2 cellular contexts compared by ENCODE assay signal in the genomic region with DNA sequence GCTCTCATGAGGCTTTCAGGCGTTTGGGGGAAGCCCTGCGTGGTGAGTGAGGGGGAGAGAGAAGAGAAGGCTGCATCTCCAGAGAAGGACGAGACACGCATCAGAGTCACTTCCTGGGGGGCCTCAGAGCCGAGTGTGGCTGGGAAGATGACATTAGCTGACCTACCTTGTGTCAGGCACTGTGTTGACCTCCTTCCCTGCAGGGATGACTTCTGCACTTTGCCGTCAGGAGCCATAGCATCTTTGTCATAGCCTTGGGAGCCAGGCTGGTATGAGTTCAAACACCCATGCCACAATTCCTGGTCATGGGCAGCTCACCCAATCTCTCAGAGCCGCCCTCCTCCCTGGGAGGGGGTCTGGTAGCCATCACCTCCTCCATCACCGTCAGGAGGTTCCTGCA.
TF ChIP-seq lines count a peak whose summit lies in the region.

No MANE protein-coding gene starts in this region.

TF ChIP-seq in liver, 16 proteins besides CTCF, POLR2A, EP300 and RAD21:
- TF ChIP-seq GABPA (IDR thresholded peaks at IDR 0.05 in 1 of 2, conservative IDR thresholded peaks at IDR 0.05 in 1 of 2) (no peak), FOXA1 (IDR thresholded peaks at IDR 0.05) (no peak), MAX (IDR thresholded peaks at IDR 0.05) (no peak), HNF4G (IDR thresholded peaks at IDR 0.05) (no peak), REST (IDR thresholded peaks at IDR 0.05) (no peak), HNF4A (conservative IDR thresholded peaks at IDR 0.05) (no peak), NR2F2 (IDR thresholded peaks at IDR 0.05) (no peak), FOXA2 (IDR thresholded peaks at IDR 0.05) (no peak), RXRA (IDR thresholded peaks at IDR 0.05) (no peak), SP1 (IDR thresholded peaks at IDR 0.05) (no peak), EGR1 (IDR thresholded peaks at IDR 0.05; ENCODE audit: low read depth in 2 of 2) (no peak), JUND (IDR thresholded peaks at IDR 0.05) (no peak), YY1 (IDR thresholded peaks at IDR 0.05) (no peak)
- TF ChIP-seq, protein P1, sequence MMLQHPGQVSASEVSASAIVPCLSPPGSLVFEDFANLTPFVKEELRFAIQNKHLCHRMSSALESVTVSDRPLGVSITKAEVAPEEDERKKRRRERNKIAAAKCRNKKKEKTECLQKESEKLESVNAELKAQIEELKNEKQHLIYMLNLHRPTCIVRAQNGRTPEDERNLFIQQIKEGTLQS (IDR thresholded peaks at IDR 0.05) = no peak
- TF ChIP-seq, protein P2, sequence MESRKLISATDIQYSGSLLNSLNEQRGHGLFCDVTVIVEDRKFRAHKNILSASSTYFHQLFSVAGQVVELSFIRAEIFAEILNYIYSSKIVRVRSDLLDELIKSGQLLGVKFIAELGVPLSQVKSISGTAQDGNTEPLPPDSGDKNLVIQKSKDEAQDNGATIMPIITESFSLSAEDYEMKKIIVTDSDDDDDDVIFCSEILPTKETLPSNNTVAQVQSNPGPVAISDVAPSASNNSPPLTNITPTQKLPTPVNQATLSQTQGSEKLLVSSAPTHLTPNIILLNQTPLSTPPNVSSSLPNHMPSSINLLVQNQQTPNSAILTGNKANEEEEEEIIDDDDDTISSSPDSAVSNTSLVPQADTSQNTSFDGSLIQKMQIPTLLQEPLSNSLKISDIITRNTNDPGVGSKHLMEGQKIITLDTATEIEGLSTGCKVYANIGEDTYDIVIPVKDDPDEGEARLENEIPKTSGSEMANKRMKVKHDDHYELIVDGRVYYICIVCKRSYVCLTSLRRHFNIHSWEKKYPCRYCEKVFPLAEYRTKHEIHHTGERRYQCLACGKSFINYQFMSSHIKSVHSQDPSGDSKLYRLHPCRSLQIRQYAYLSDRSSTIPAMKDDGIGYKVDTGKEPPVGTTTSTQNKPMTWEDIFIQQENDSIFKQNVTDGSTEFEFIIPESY (IDR thresholded peaks at IDR 0.05) = no peak
TF ChIP-seq in liver: peak in this region for 0.

TF ChIP-seq in HepG2, 621 proteins besides CTCF, POLR2A, EP300 and RAD21:
- TF ChIP-seq REXO4 (CRISPR knock-in tag; IDR thresholded peaks at IDR 0.05; ENCODE audit: borderline replicate concordance) = no peak
- no peak for TF ChIP-seq TARDBP (CRISPR knock-in tag; IDR thresholded peaks at IDR 0.05)
- no peak for TF ChIP-seq ZNF451 (CRISPR knock-in tag; IDR thresholded peaks at IDR 0.05)
- no peak for TF ChIP-seq SMYD3 (CRISPR knock-in tag; IDR thresholded peaks at IDR 0.05)
TF ChIP-seq in HepG2: peak in this region for 0.
